ENCODE assay signal across 31 cellular contexts in genomic region chr22:30260276-30260675, GRCh38. TPM values are rescaled to one million over a fixed set of nuclear protein-coding genes. Genes with fewer than 3 reads are reported as not detected.
"Had no signal": no experiment of that assay in that cellular context is flagged by ENCODE, and none has a peak within 500 bp of the region (broad histone marks: within the 10 kb centered on the region; RNA-seq: fewer than 3 reads in every experiment).

No MANE protein-coding gene starts in this region.

- H3K27me3 Mint-ChIP-seq: activated CD4-positive, alpha-beta memory T cell treated with anti-CD3 and anti-CD28 coated beads for 36 hours had no signal

- ATAC-seq: activated naive CD4-positive, alpha-beta T cell treated with anti-CD3 and anti-CD28 coated beads, Interleukin-2, amount 50 U/mL, for 72 hours; activated T-cell treated with anti-CD3 and anti-CD28 coated beads, Interleukin-2, amount 50 U/mL, for 4 hours; body of pancreas; foreskin keratinocyte; heart left ventricle; left colon; psoas muscle; stimulated activated memory B cell treated with anti-CD40 and anti-IgM and Interleukin-4, amounts not matched to agents 10 μg/mL and 1 μg/mL and 100 μg/mL, for 72 hours had no signal

- H3K9me3 Mint-ChIP-seq: activated B cell treated with CpG ODN at 0.5 μM for 24 hours; activated CD4-positive, alpha-beta memory T cell treated with anti-CD3 and anti-CD28 coated beads for 36 hours; activated naive CD4-positive, alpha-beta T cell treated with anti-CD3 and anti-CD28 coated beads, Interleukin-2, amount 50 U/mL, for 72 hours; activated T-cell treated with anti-CD3 and anti-CD28 coated beads, Interleukin-2, amount 50 U/mL, for 4 hours; activated T-helper 2 cell treated with anti-CD3 and anti-CD28 coated beads, Interferon-gamma antibody, Interleukin-2, Interleukin-4, amounts not matched to agents 10 μg/mL and 5 μg/mL and 100 μg/mL, durations not matched to agents 14 hours and 24 hours and 36 hours; mesothelial cell of epicardium; naive B cell; nephron progenitor cell; stimulated activated memory B cell treated with anti-CD40 and anti-IgM and Interleukin-4, amounts not matched to agents 10 μg/mL and 1 μg/mL and 100 μg/mL, for 72 hours had no signal

- H3K9ac ChIP-seq: parathyroid adenoma had no signal

- H2AFZ ChIP-seq: parathyroid adenoma had no signal

- H3K9me3 ChIP-seq: adrenal gland, body of pancreas, esophagus muscularis mucosa, heart left ventricle, psoas muscle, sigmoid colon, suprapubic skin, tibial artery had no signal

- H3K36me3 ChIP-seq: adrenal gland, esophagus muscularis mucosa, heart left ventricle, sigmoid colon, suprapubic skin, tibial artery had no signal

- H3K36me3 Mint-ChIP-seq: mesothelial cell of epicardium; naive B cell; stimulated activated memory B cell treated with anti-CD40 and anti-IgM and Interleukin-4, amounts not matched to agents 10 μg/mL and 1 μg/mL and 100 μg/mL, for 72 hours had no signal

- H3K27me3 ChIP-seq: adrenal gland, body of pancreas, foreskin keratinocyte, sigmoid colon, suprapubic skin had no signal

- H3K4me3 ChIP-seq: adrenal gland, body of pancreas, esophagus muscularis mucosa, heart left ventricle, psoas muscle, sigmoid colon, suprapubic skin, tibial artery had no signal

- H3K27ac ChIP-seq: adrenal gland, body of pancreas, esophagus muscularis mucosa, foreskin keratinocyte, heart left ventricle, parathyroid adenoma, psoas muscle, sigmoid colon, suprapubic skin, tibial artery had no signal

- H3K4me1 ChIP-seq: parathyroid adenoma, psoas muscle had no signal

- DNase-seq: activated B cell treated with CpG ODN at 0.5 μM for 24 hours; activated CD4-positive, alpha-beta memory T cell treated with anti-CD3 and anti-CD28 coated beads for 36 hours; activated T-cell treated with anti-CD3 and anti-CD28 coated beads, Interleukin-2, amount 50 U/mL, for 4 hours; adrenal gland; aorta; body of pancreas; dermis blood vessel endothelial cell; effector CD4-positive, alpha-beta T cell; foreskin keratinocyte; hypothalamus; immature natural killer cell; kidney; left colon; mammary epithelial cell; naive B cell; nephron progenitor cell; nucleus accumbens; psoas muscle; sigmoid colon; small intestine; stimulated activated CD4-positive, alpha-beta T cell treated with anti-CD3 and anti-CD28 coated beads, Interleukin-4, amount 100 ng/mL, for 24 hours; stimulated activated CD8-positive, alpha-beta memory T cell treated with anti-CD3 and anti-CD28 coated beads, Interleukin-4, amount 100 ng/mL, for 48 hours; tibial artery had no signal

- H3K27ac Mint-ChIP-seq: activated B cell treated with CpG ODN at 0.5 μM for 24 hours; activated CD4-positive, alpha-beta memory T cell treated with anti-CD3 and anti-CD28 coated beads for 36 hours; activated naive CD4-positive, alpha-beta T cell treated with anti-CD3 and anti-CD28 coated beads, Interleukin-2, amount 50 U/mL, for 72 hours; mesothelial cell of epicardium; nephron progenitor cell; stimulated activated memory B cell treated with anti-CD40 and anti-IgM and Interleukin-4, amounts not matched to agents 10 μg/mL and 1 μg/mL and 100 μg/mL, for 72 hours had no signal

- H3K4me3 Mint-ChIP-seq: activated B cell treated with CpG ODN at 0.5 μM for 24 hours; activated CD4-positive, alpha-beta memory T cell treated with anti-CD3 and anti-CD28 coated beads for 36 hours; activated T-cell treated with anti-CD3 and anti-CD28 coated beads, Interleukin-2, amount 50 U/mL, for 4 hours; immature natural killer cell; mesothelial cell of epicardium; naive B cell; nephron progenitor cell; stimulated activated memory B cell treated with anti-CD40 and anti-IgM and Interleukin-4, amounts not matched to agents 10 μg/mL and 1 μg/mL and 100 μg/mL, for 72 hours had no signal

RNA-seq across cellular contexts. Expression of gene OSM, which starts 6.4 kb away (rescaled TPM):
- polyA plus RNA-seq: foreskin keratinocyte, mammary epithelial cell had no signal
